34 cellular contexts compared by ENCODE assay signal in genomic region chr20:3971145-3971544, GRCh38.
"Had no signal": no experiment of that assay in that cellular context is flagged by ENCODE, and none has a peak within 500 bp of the region (broad histone marks: within the 10 kb centered on the region; RNA-seq: fewer than 3 reads in every experiment).

No MANE protein-coding gene starts in this region.

- H3K36me3 ChIP-seq: adrenal gland, lower lobe of right lung, ovary, right lobe of liver, upper lobe of right lung had no signal

- H3K9me3 ChIP-seq: adrenal gland, body of pancreas, lower lobe of right lung, ovary, right lobe of liver, tibial artery, upper lobe of right lung had no signal

- H3K4me1 ChIP-seq: body of pancreas, foreskin keratinocyte, left lung, lower lobe of right lung, upper lobe of right lung had no signal

- DNase-seq: activated CD4-positive, alpha-beta memory T cell treated with anti-CD3 and anti-CD28 coated beads for 36 hours; activated CD4-positive, alpha-beta T cell treated with anti-CD3 and anti-CD28 coated beads for 48 hours; activated CD8-positive, alpha-beta memory T cell treated with anti-CD3 and anti-CD28 coated beads, Interleukin-2, amount 50 U/mL, for 4 hours; activated effector memory CD4-positive, alpha-beta T cell treated with anti-CD3 and anti-CD28 coated beads, Interleukin-2, amount 50 U/mL, for 16 hours; activated naive CD4-positive, alpha-beta T cell treated with anti-CD3 and anti-CD28 coated beads for 36 hours; activated naive CD8-positive, alpha-beta T cell treated with anti-CD3 and anti-CD28 coated beads for 36 hours; activated T-cell treated with anti-CD3 and anti-CD28 coated beads, Interleukin-2, amount 50 U/mL, for 1 hour; adrenal gland; aorta; body of pancreas; dorsolateral prefrontal cortex; effector memory CD4-positive, alpha-beta T cell; foreskin keratinocyte; heart right ventricle; kidney glomerular epithelial cell; left lung; lower lobe of right lung; mesenchymal stem cell; ovary; right lobe of liver; stimulated activated CD4-positive, alpha-beta T cell treated with anti-CD3 and anti-CD28 coated beads, Interleukin-4, amount 100 ng/mL, for 24 hours; substantia nigra; T-helper 9 cell; tibial artery; upper lobe of right lung had no signal

- H3K27ac ChIP-seq: adrenal gland, body of pancreas, dorsolateral prefrontal cortex, foreskin keratinocyte, heart right ventricle, lower lobe of right lung, ovary, skin epidermis, tibial artery, upper lobe of right lung, VCaP had no signal

- H3K4me3 ChIP-seq: adrenal gland, body of pancreas, dorsolateral prefrontal cortex, heart right ventricle, left lung, lower lobe of right lung, ovary, right lobe of liver, skin epidermis, tibial artery, upper lobe of right lung had no signal

- H3K27ac Mint-ChIP-seq: activated CD4-positive, alpha-beta memory T cell treated with anti-CD3 and anti-CD28 coated beads for 36 hours; activated naive CD4-positive, alpha-beta T cell treated with anti-CD3 and anti-CD28 coated beads for 36 hours; activated naive CD8-positive, alpha-beta T cell treated with anti-CD3 and anti-CD28 coated beads for 36 hours; activated T-helper 1 cell treated with anti-CD3 and anti-CD28 coated beads, Interleukin-12 subunit alpha, Interleukin-12 subunit beta, Interleukin-2, Interleukin-4 antibody, amounts not matched to agents 30 ng/mL and 10 ng/mL and 1 ng/mL, durations not matched to agents 14 hours and 24 hours and 36 hours; natural killer cell treated with Interleukin-12 subunit alpha and Interleukin-12 subunit beta and Interleukin-15 and Interleukin-18, amount 100 ng/mL, for 72 hours; progenitor cell of endocrine pancreas; stimulated activated effector memory CD8-positive, alpha-beta T cell treated with anti-CD3 and anti-CD28 coated beads, Interleukin-12 subunit alpha, Interleukin-12 subunit beta, amount 100 ng/mL, for 72 hours; stimulated activated naive CD8-positive, alpha-beta T cell treated with anti-CD3 and anti-CD28 coated beads, Interleukin-15, Interleukin-2, amounts not matched to agents 100 ng/mL and 50 ng/mL, for 24 hours; T-helper 1 cell treated with Interleukin-12 subunit alpha and Interleukin-12 subunit beta and Interleukin-4 antibody, amounts not matched to agents 30 μg/mL and 1 μg/mL, for 36 hours had no signal

- H3K4me3 Mint-ChIP-seq: activated CD4-positive, alpha-beta memory T cell treated with anti-CD3 and anti-CD28 coated beads for 36 hours; activated naive CD4-positive, alpha-beta T cell treated with anti-CD3 and anti-CD28 coated beads for 36 hours; activated naive CD8-positive, alpha-beta T cell treated with anti-CD3 and anti-CD28 coated beads for 36 hours; activated T-helper 1 cell treated with anti-CD3 and anti-CD28 coated beads, Interleukin-12 subunit alpha, Interleukin-12 subunit beta, Interleukin-2, Interleukin-4 antibody, amounts not matched to agents 30 ng/mL and 10 ng/mL and 1 ng/mL, durations not matched to agents 14 hours and 24 hours and 36 hours; natural killer cell treated with Interleukin-12 subunit alpha and Interleukin-12 subunit beta and Interleukin-15 and Interleukin-18, amount 100 ng/mL, for 72 hours; stimulated activated effector memory CD8-positive, alpha-beta T cell treated with anti-CD3 and anti-CD28 coated beads, Interleukin-12 subunit alpha, Interleukin-12 subunit beta, amount 100 ng/mL, for 72 hours; stimulated activated naive CD8-positive, alpha-beta T cell treated with anti-CD3 and anti-CD28 coated beads, Interleukin-15, Interleukin-2, amounts not matched to agents 100 ng/mL and 50 ng/mL, for 24 hours; T-helper 1 cell treated with Interleukin-12 subunit alpha and Interleukin-12 subunit beta and Interleukin-4 antibody, amounts not matched to agents 30 μg/mL and 1 μg/mL, for 36 hours had no signal

- H3K27me3 Mint-ChIP-seq: activated CD4-positive, alpha-beta memory T cell treated with anti-CD3 and anti-CD28 coated beads for 36 hours; activated naive CD8-positive, alpha-beta T cell treated with anti-CD3 and anti-CD28 coated beads for 36 hours; natural killer cell treated with Interleukin-12 subunit alpha and Interleukin-12 subunit beta and Interleukin-15 and Interleukin-18, amount 100 ng/mL, for 72 hours; progenitor cell of endocrine pancreas; stimulated activated naive CD8-positive, alpha-beta T cell treated with anti-CD3 and anti-CD28 coated beads, Interleukin-15, Interleukin-2, amounts not matched to agents 100 ng/mL and 50 ng/mL, for 24 hours had no signal

- H3K27me3 ChIP-seq: adrenal gland, body of pancreas, dorsolateral prefrontal cortex, foreskin keratinocyte, heart right ventricle, left lung, ovary, right lobe of liver, tibial artery, upper lobe of right lung had no signal

- ATAC-seq: body of pancreas; esophagus mucosa; foreskin keratinocyte; heart right ventricle; left lung; lower lobe of right lung; natural killer cell treated with Interleukin-12 subunit alpha and Interleukin-12 subunit beta and Interleukin-15 and Interleukin-18, amount 100 ng/mL, for 72 hours; right lobe of liver; stimulated activated effector memory CD8-positive, alpha-beta T cell treated with anti-CD3 and anti-CD28 coated beads, Interleukin-12 subunit alpha, Interleukin-12 subunit beta, amount 100 ng/mL, for 72 hours; upper lobe of right lung had no signal

- H3K9me3 Mint-ChIP-seq: activated CD4-positive, alpha-beta memory T cell treated with anti-CD3 and anti-CD28 coated beads for 36 hours; activated naive CD4-positive, alpha-beta T cell treated with anti-CD3 and anti-CD28 coated beads for 36 hours; activated naive CD8-positive, alpha-beta T cell treated with anti-CD3 and anti-CD28 coated beads for 36 hours; activated T-helper 1 cell treated with anti-CD3 and anti-CD28 coated beads, Interleukin-12 subunit alpha, Interleukin-12 subunit beta, Interleukin-2, Interleukin-4 antibody, amounts not matched to agents 30 ng/mL and 10 ng/mL and 1 ng/mL, durations not matched to agents 14 hours and 24 hours and 36 hours; natural killer cell treated with Interleukin-12 subunit alpha and Interleukin-12 subunit beta and Interleukin-15 and Interleukin-18, amount 100 ng/mL, for 72 hours; stimulated activated effector memory CD8-positive, alpha-beta T cell treated with anti-CD3 and anti-CD28 coated beads, Interleukin-12 subunit alpha, Interleukin-12 subunit beta, amount 100 ng/mL, for 72 hours; stimulated activated naive CD8-positive, alpha-beta T cell treated with anti-CD3 and anti-CD28 coated beads, Interleukin-15, Interleukin-2, amounts not matched to agents 100 ng/mL and 50 ng/mL, for 24 hours; T-helper 1 cell treated with Interleukin-12 subunit alpha and Interleukin-12 subunit beta and Interleukin-4 antibody, amounts not matched to agents 30 μg/mL and 1 μg/mL, for 36 hours had no signal

- H3K36me3 Mint-ChIP-seq: natural killer cell treated with Interleukin-12 subunit alpha and Interleukin-12 subunit beta and Interleukin-15 and Interleukin-18, amount 100 ng/mL, for 72 hours had no signal
